1 cellular context compared by ENCODE assay signal in the genomic region with DNA sequence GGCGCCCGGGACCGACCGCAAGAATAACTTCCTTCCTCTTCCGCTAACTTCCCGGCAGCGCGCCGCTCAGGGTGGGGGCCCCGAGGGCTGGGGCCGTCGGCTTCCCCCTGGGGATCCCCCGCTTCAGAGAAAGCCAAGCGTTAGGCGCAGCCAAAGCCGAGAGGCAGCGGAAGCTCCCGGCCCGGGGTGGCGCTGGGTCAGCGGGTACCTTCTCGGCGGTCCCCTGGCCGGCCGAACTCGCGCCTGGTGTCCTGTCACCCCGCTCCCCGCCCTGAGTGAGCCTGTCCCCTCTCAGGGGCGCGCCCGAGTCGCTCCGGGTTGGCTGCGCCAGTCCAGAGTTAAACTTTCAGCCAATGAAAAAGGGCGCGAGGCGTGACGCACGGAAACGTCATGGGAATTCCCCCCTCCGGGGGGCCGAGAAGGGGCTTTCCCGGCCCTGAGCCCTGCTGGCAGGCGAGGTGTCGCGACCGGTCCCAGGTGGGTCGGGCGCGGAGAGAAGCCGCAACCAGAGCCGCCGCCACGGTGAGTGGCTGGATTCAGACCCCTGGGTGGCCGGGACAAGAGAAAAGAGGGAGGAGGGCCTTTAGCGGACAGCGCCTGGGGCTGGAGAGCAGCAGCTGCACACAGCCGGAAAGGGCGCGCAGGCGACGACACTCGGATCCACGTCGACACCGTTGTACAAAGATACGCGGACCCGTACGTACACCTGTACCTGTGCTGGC.
TF ChIP-seq lines count a peak whose summit lies in the region.

No MANE protein-coding gene starts in this region.

TF ChIP-seq in HepG2, 621 proteins besides CTCF, POLR2A, EP300 and RAD21 (continues in another document):
- TF ChIP-seq, protein P1, sequence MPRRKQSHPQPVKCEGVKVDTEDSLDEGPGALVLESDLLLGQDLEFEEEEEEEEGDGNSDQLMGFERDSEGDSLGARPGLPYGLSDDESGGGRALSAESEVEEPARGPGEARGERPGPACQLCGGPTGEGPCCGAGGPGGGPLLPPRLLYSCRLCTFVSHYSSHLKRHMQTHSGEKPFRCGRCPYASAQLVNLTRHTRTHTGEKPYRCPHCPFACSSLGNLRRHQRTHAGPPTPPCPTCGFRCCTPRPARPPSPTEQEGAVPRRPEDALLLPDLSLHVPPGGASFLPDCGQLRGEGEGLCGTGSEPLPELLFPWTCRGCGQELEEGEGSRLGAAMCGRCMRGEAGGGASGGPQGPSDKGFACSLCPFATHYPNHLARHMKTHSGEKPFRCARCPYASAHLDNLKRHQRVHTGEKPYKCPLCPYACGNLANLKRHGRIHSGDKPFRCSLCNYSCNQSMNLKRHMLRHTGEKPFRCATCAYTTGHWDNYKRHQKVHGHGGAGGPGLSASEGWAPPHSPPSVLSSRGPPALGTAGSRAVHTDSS (CRISPR knock-in tag; conservative IDR thresholded peaks at IDR 0.05): no peak
- peak; percentile 41 for TF ChIP-seq POLR2AphosphoS5 (IDR thresholded peaks at IDR 0.05; ENCODE audit: low read depth, low read length)
- TF ChIP-seq ZNF747 (CRISPR knock-in tag; IDR thresholded peaks at IDR 0.05; ENCODE audit: borderline replicate concordance): peak; percentile 68; the same call in 1 of the 2 replicates
- TF ChIP-seq ZNF672 (CRISPR knock-in tag; IDR thresholded peaks at IDR 0.05): no peak
- no peak for TF ChIP-seq ZNF331 (CRISPR knock-in tag; IDR thresholded peaks at IDR 0.05)
- peak; percentile 75 for TF ChIP-seq YY1 (IDR thresholded peaks at IDR 0.05; ENCODE audit: insufficient read depth, insufficient replicate concordance, low read depth, low read length)
- TF ChIP-seq ZNF879 (CRISPR knock-in tag; IDR thresholded peaks at IDR 0.05): no peak
- TF ChIP-seq, protein P2, sequence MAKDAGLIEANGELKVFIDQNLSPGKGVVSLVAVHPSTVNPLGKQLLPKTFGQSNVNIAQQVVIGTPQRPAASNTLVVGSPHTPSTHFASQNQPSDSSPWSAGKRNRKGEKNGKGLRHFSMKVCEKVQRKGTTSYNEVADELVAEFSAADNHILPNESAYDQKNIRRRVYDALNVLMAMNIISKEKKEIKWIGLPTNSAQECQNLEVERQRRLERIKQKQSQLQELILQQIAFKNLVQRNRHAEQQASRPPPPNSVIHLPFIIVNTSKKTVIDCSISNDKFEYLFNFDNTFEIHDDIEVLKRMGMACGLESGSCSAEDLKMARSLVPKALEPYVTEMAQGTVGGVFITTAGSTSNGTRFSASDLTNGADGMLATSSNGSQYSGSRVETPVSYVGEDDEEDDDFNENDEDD (CRISPR knock-in tag; IDR thresholded peaks at IDR 0.05; ENCODE audit: borderline replicate concordance): peak; percentile 29; the same call in 1 of the 2 replicates
- TF ChIP-seq ZBTB38 (CRISPR knock-in tag; IDR thresholded peaks at IDR 0.05): no peak; the same call in 1 of the 2 replicates
- peak; percentile 89 for TF ChIP-seq GABPB1 (CRISPR knock-in tag; IDR thresholded peaks at IDR 0.05)
- TF ChIP-seq JUNB (CRISPR knock-in tag; IDR thresholded peaks at IDR 0.05; ENCODE audit: borderline replicate concordance): no peak
- no peak for TF ChIP-seq ZNF264 (CRISPR knock-in tag; IDR thresholded peaks at IDR 0.05)
- TF ChIP-seq, protein P3, sequence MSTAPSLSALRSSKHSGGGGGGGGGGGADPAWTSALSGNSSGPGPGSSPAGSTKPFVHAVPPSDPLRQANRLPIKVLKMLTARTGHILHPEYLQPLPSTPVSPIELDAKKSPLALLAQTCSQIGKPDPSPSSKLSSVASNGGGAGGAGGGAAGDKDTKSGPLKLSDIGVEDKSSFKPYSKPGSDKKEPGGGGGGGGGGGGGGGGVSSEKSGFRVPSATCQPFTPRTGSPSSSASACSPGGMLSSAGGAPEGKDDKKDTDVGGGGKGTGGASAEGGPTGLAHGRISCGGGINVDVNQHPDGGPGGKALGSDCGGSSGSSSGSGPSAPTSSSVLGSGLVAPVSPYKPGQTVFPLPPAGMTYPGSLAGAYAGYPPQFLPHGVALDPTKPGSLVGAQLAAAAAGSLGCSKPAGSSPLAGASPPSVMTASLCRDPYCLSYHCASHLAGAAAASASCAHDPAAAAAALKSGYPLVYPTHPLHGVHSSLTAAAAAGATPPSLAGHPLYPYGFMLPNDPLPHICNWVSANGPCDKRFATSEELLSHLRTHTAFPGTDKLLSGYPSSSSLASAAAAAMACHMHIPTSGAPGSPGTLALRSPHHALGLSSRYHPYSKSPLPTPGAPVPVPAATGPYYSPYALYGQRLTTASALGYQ (CRISPR knock-in tag; IDR thresholded peaks at IDR 0.05): 0 out of 2 replicates have a peak, but pooled peaks have one; percentile 53
- TF ChIP-seq NONO (IDR thresholded peaks at IDR 0.05): no peak
- TF ChIP-seq NONO (CRISPR knock-in tag; conservative IDR thresholded peaks at IDR 0.05): peak; percentile 1; the same call in 1 of the 2 replicates
- TF ChIP-seq MTF1 (CRISPR knock-in tag; IDR thresholded peaks at IDR 0.05): 0 out of 2 replicates have a peak, but pooled peaks have one; percentile 10
- no peak for TF ChIP-seq RBAK (CRISPR knock-in tag; IDR thresholded peaks at IDR 0.05)
- TF ChIP-seq SP4 (CRISPR knock-in tag; IDR thresholded peaks at IDR 0.05): no peak
- TF ChIP-seq ZNF260 (CRISPR knock-in tag; IDR thresholded peaks at IDR 0.05; ENCODE audit: borderline replicate concordance, low read depth): no peak
- no peak for TF ChIP-seq HMG20A (CRISPR knock-in tag; IDR thresholded peaks at IDR 0.05; ENCODE audit: borderline replicate concordance)
- TF ChIP-seq ZNF720 (CRISPR knock-in tag; IDR thresholded peaks at IDR 0.05): no peak
- TF ChIP-seq, protein P4, sequence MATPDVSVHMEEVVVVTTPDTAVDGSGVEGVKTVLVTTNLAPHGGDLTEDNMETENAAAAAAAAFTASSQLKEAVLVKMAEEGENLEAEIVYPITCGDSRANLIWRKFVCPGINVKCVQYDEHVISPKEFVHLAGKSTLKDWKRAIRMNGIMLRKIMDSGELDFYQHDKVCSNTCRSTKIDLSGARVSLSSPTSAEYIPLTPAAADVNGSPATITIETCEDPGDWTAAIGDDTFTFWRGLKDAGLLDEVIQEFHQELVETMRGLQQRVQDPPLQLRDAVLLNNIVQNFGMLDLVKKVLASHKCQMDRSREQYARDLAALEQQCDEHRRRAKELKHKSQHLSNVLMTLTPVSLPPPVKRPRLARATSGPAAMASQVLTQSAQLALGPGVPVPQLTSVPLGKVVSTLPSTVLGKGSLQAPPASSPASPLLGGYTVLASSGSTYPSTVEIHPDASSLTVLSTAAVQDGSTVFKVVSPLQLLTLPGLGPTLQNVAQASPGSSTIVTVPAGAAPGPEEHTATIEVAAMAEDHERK (CRISPR knock-in tag; IDR thresholded peaks at IDR 0.05; ENCODE audit: low read depth): no peak
- TF ChIP-seq, protein P5, sequence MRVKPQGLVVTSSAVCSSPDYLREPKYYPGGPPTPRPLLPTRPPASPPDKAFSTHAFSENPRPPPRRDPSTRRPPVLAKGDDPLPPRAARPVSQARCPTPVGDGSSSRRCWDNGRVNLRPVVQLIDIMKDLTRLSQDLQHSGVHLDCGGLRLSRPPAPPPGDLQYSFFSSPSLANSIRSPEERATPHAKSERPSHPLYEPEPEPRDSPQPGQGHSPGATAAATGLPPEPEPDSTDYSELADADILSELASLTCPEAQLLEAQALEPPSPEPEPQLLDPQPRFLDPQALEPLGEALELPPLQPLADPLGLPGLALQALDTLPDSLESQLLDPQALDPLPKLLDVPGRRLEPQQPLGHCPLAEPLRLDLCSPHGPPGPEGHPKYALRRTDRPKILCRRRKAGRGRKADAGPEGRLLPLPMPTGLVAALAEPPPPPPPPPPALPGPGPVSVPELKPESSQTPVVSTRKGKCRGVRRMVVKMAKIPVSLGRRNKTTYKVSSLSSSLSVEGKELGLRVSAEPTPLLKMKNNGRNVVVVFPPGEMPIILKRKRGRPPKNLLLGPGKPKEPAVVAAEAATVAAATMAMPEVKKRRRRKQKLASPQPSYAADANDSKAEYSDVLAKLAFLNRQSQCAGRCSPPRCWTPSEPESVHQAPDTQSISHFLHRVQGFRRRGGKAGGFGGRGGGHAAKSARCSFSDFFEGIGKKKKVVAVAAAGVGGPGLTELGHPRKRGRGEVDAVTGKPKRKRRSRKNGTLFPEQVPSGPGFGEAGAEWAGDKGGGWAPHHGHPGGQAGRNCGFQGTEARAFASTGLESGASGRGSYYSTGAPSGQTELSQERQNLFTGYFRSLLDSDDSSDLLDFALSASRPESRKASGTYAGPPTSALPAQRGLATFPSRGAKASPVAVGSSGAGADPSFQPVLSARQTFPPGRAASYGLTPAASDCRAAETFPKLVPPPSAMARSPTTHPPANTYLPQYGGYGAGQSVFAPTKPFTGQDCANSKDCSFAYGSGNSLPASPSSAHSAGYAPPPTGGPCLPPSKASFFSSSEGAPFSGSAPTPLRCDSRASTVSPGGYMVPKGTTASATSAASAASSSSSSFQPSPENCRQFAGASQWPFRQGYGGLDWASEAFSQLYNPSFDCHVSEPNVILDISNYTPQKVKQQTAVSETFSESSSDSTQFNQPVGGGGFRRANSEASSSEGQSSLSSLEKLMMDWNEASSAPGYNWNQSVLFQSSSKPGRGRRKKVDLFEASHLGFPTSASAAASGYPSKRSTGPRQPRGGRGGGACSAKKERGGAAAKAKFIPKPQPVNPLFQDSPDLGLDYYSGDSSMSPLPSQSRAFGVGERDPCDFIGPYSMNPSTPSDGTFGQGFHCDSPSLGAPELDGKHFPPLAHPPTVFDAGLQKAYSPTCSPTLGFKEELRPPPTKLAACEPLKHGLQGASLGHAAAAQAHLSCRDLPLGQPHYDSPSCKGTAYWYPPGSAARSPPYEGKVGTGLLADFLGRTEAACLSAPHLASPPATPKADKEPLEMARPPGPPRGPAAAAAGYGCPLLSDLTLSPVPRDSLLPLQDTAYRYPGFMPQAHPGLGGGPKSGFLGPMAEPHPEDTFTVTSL (CRISPR knock-in tag; IDR thresholded peaks at IDR 0.05; ENCODE audit: borderline replicate concordance): 0 out of 2 replicates have a peak, but pooled peaks have one; percentile 42
- TF ChIP-seq, protein P6, sequence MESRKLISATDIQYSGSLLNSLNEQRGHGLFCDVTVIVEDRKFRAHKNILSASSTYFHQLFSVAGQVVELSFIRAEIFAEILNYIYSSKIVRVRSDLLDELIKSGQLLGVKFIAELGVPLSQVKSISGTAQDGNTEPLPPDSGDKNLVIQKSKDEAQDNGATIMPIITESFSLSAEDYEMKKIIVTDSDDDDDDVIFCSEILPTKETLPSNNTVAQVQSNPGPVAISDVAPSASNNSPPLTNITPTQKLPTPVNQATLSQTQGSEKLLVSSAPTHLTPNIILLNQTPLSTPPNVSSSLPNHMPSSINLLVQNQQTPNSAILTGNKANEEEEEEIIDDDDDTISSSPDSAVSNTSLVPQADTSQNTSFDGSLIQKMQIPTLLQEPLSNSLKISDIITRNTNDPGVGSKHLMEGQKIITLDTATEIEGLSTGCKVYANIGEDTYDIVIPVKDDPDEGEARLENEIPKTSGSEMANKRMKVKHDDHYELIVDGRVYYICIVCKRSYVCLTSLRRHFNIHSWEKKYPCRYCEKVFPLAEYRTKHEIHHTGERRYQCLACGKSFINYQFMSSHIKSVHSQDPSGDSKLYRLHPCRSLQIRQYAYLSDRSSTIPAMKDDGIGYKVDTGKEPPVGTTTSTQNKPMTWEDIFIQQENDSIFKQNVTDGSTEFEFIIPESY (CRISPR knock-in tag; IDR thresholded peaks at IDR 0.05): no peak
- TF ChIP-seq JDP2 (CRISPR knock-in tag; IDR thresholded peaks at IDR 0.05; ENCODE audit: borderline replicate concordance): no peak
- TF ChIP-seq ZNF816 (CRISPR knock-in tag; IDR thresholded peaks at IDR 0.05; ENCODE audit: borderline replicate concordance): no peak; the same call in 1 of the 2 replicates
- 0 out of 2 replicates have a peak, but pooled peaks have one; percentile 75 for TF ChIP-seq ZNF607 (CRISPR knock-in tag; IDR thresholded peaks at IDR 0.05; ENCODE audit: borderline replicate concordance)
- TF ChIP-seq, protein P7, sequence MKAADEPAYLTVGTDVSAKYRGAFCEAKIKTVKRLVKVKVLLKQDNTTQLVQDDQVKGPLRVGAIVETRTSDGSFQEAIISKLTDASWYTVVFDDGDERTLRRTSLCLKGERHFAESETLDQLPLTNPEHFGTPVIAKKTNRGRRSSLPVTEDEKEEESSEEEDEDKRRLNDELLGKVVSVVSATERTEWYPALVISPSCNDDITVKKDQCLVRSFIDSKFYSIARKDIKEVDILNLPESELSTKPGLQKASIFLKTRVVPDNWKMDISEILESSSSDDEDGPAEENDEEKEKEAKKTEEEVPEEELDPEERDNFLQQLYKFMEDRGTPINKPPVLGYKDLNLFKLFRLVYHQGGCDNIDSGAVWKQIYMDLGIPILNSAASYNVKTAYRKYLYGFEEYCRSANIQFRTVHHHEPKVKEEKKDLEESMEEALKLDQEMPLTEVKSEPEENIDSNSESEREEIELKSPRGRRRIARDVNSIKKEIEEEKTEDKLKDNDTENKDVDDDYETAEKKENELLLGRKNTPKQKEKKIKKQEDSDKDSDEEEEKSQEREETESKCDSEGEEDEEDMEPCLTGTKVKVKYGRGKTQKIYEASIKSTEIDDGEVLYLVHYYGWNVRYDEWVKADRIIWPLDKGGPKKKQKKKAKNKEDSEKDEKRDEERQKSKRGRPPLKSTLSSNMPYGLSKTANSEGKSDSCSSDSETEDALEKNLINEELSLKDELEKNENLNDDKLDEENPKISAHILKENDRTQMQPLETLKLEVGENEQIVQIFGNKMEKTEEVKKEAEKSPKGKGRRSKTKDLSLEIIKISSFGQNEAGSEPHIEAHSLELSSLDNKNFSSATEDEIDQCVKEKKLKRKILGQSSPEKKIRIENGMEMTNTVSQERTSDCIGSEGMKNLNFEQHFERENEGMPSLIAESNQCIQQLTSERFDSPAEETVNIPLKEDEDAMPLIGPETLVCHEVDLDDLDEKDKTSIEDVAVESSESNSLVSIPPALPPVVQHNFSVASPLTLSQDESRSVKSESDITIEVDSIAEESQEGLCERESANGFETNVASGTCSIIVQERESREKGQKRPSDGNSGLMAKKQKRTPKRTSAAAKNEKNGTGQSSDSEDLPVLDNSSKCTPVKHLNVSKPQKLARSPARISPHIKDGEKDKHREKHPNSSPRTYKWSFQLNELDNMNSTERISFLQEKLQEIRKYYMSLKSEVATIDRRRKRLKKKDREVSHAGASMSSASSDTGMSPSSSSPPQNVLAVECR (CRISPR knock-in tag; IDR thresholded peaks at IDR 0.05; ENCODE audit: borderline replicate concordance): peak; percentile 88
- TF ChIP-seq, protein P8, sequence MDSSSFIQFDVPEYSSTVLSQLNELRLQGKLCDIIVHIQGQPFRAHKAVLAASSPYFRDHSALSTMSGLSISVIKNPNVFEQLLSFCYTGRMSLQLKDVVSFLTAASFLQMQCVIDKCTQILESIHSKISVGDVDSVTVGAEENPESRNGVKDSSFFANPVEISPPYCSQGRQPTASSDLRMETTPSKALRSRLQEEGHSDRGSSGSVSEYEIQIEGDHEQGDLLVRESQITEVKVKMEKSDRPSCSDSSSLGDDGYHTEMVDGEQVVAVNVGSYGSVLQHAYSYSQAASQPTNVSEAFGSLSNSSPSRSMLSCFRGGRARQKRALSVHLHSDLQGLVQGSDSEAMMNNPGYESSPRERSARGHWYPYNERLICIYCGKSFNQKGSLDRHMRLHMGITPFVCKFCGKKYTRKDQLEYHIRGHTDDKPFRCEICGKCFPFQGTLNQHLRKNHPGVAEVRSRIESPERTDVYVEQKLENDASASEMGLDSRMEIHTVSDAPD (CRISPR knock-in tag; IDR thresholded peaks at IDR 0.05): no peak
- TF ChIP-seq, protein P9, sequence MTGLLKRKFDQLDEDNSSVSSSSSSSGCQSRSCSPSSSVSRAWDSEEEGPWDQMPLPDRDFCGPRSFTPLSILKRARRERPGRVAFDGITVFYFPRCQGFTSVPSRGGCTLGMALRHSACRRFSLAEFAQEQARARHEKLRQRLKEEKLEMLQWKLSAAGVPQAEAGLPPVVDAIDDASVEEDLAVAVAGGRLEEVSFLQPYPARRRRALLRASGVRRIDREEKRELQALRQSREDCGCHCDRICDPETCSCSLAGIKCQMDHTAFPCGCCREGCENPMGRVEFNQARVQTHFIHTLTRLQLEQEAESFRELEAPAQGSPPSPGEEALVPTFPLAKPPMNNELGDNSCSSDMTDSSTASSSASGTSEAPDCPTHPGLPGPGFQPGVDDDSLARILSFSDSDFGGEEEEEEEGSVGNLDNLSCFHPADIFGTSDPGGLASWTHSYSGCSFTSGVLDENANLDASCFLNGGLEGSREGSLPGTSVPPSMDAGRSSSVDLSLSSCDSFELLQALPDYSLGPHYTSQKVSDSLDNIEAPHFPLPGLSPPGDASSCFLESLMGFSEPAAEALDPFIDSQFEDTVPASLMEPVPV (CRISPR knock-in tag; IDR thresholded peaks at IDR 0.05): no peak; the same call in 1 of the 2 replicates
